20 cellular contexts compared by ENCODE assay signal in the genomic region with DNA sequence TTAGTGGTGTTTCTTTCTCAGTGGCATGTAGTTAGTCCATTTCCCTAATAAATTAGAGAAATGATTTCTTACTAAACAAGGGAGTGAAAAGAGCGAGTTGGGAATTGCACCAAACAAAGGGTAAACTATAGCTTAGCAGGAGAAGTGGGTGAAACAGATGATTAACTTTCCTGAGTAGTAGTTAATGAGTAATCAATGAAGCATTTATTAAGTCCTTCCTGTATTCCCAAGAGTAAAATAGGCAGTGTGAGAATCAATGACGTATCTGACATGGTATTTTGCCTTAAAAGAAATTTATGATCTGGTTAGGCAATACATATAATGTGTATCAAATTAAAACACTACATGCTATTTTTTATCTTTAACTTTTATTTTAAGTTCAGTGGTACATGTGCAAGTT.
DNase-seq lines count a peak whose midpoint lies in the region; ATAC-seq, FAIRE-seq and TF ChIP-seq lines count a peak whose summit lies in the region.
"Had no signal": no experiment of that assay in that cellular context is flagged by ENCODE, and none has a peak within 500 bp of the region (broad histone marks: within the 10 kb centered on the region; RNA-seq: fewer than 3 reads in every experiment).

No MANE protein-coding gene starts in this region.

- peaks cover 2% of the 10 kb centered on the region for H3K27me3 Mint-ChIP-seq in activated CD4-positive, alpha-beta T cell treated with anti-CD3 and anti-CD28 coated beads, Interleukin-2, amount 10 ng/mL, durations not matched to agents 24 days and 14 days

- no peaks in the 10 kb centered on the region for H3K9me3 Mint-ChIP-seq in activated CD4-positive, alpha-beta T cell treated with anti-CD3 and anti-CD28 coated beads, Interleukin-2, amount 10 ng/mL, durations not matched to agents 24 days and 14 days

- TF ChIP-seq CTCF in RWPE2 (IDR thresholded peaks at IDR 0.05; ENCODE audit: poor library complexity, severe bottlenecking) = no peak
- TF ChIP-seq CTCF in keratinocyte (optimal IDR thresholded peaks at IDR 0.05 in 1 of 3, IDR thresholded peaks at IDR 0.05 in 1 of 3, conservative IDR thresholded peaks at IDR 0.05 in 1 of 3; ENCODE audit: extremely low read depth in 1 of 3, insufficient read depth in 2 of 3, low read length in 3 of 3) = no peak

- H3K9ac ChIP-seq in keratinocyte (ENCODE audit: control insufficient read depth, extremely low read depth, insufficient read depth, low read length) = no peak overlapping the region

- DNase-seq in ELR (ENCODE audit: low read depth) = peak; percentile 42
- no peak for DNase-seq in RWPE2 (ENCODE audit: low spot score)
- DNase-seq in keratinocyte (ENCODE audit: low read depth, low spot score) = peak; percentile 56
- peak; percentile 54 for DNase-seq in small intestine
- no peak for DNase-seq in activated CD4-positive, alpha-beta T cell treated with anti-CD3 and anti-CD28 coated beads, Interleukin-2, amount 10 ng/mL, durations not matched to agents 24 days and 14 days
- DNase-seq in NOMO-1 treated with DMSO at 0.1 percent for 48 hours (lab: John Stamatoyannopoulos, UW; ENCODE audit: unreplicated experiment) = no peak
- DNase-seq: C1 segment of cervical spinal cord; CD8-positive, alpha-beta memory T cell; DMS79 treated with DMSO at 0.1 percent for 48 hours; GDM1; GOT3; KBM-7; NCI-H1105 treated with DMSO at 0.1 percent for 48 hours; NCI-H1694 treated with DMSO at 0.1 percent for 48 hours; NCI-H510A treated with DMSO at 0.1 percent for 48 hours; NCI-H774; OCI-M1; SIG-M5 had no signal

- H2AFZ ChIP-seq in keratinocyte (ENCODE audit: control insufficient read depth, low read length) = peak overlapping the region; percentile 70

- H3K79me2 ChIP-seq in keratinocyte (ENCODE audit: control insufficient read depth, insufficient read depth, low read length) = no peaks in the 10 kb centered on the region

- no peaks in the 10 kb centered on the region for H4K20me1 ChIP-seq in keratinocyte (ENCODE audit: control insufficient read depth, extremely low read depth, insufficient read depth, low read length)

- intact Hi-C loops in activated CD4-positive, alpha-beta T cell treated with anti-CD3 and anti-CD28 coated beads, Interleukin-2, amount 10 ng/mL, durations not matched to agents 24 days and 14 days (cut with micrococcal nuclease) = no loop called here

- H3K36me3 ChIP-seq in RWPE2 (ENCODE audit: low read depth) (no peaks in the 10 kb centered on the region), keratinocyte (ENCODE audit: control insufficient read depth in 2 of 2, extremely low read depth in 1 of 2, insufficient read depth in 2 of 2, low read length in 2 of 2) (no peaks in the 10 kb centered on the region), small intestine (ENCODE audit: control insufficient read depth in 2 of 2, insufficient read depth in 2 of 2, low read length in 2 of 2) (no peaks in the 10 kb centered on the region)

- H3K4me1 Mint-ChIP-seq in activated CD4-positive, alpha-beta T cell treated with anti-CD3 and anti-CD28 coated beads, Interleukin-2, amount 10 ng/mL, durations not matched to agents 24 days and 14 days = no peaks in the 10 kb centered on the region
- H3K4me1 Mint-ChIP-seq: CD8-positive, alpha-beta memory T cell had no signal

- H3K9me3 ChIP-seq in RWPE2 (ENCODE audit: severe bottlenecking) = no peaks in the 10 kb centered on the region
- H3K9me3 ChIP-seq in keratinocyte (ENCODE audit: control insufficient read depth, low read depth, low read length) = no peaks in the 10 kb centered on the region
- H3K9me3 ChIP-seq in small intestine (ENCODE audit: control insufficient read depth, low read depth) = no peaks in the 10 kb centered on the region

- 37 to 64% (median 60%) methylated on average over 2 of the region's 2 CpGs for WGBS in small intestine, 3 donors

- peak; percentile 82 for ATAC-seq in RWPE2 (ENCODE audit: low read depth)
- ATAC-seq in GM21528 (IDR thresholded peaks at IDR 0.05; ENCODE audit: low FRiP score, unreplicated experiment) = no peak

- H3K4me3 Mint-ChIP-seq in activated CD4-positive, alpha-beta T cell treated with anti-CD3 and anti-CD28 coated beads, Interleukin-2, amount 10 ng/mL, durations not matched to agents 24 days and 14 days = no peak overlapping the region
- H3K4me3 Mint-ChIP-seq: CD8-positive, alpha-beta memory T cell had no signal

- H3K9me1 ChIP-seq in keratinocyte (ENCODE audit: control insufficient read depth, extremely low read depth, insufficient read depth, low read length) = no peaks in the 10 kb centered on the region

- no peaks in the 10 kb centered on the region for H3K27me3 ChIP-seq in RWPE2 (ENCODE audit: insufficient read depth, poor library complexity, severe bottlenecking)
- no peaks in the 10 kb centered on the region for H3K27me3 ChIP-seq in keratinocyte (ENCODE audit: control insufficient read depth, extremely low read depth, insufficient read depth, low read length)
- H3K27me3 ChIP-seq in small intestine (ENCODE audit: control insufficient read depth in 2 of 2, insufficient read depth in 2 of 2, low read length in 2 of 2) = no peaks in the 10 kb centered on the region

- no peak overlapping the region for H3K27ac Mint-ChIP-seq in activated CD4-positive, alpha-beta T cell treated with anti-CD3 and anti-CD28 coated beads, Interleukin-2, amount 10 ng/mL, durations not matched to agents 24 days and 14 days
- H3K27ac Mint-ChIP-seq: CD8-positive, alpha-beta memory T cell had no signal

- H3K4me1 ChIP-seq in RWPE2 (ENCODE audit: insufficient read depth, poor library complexity, severe bottlenecking) (peaks cover 29% of the 10 kb centered on the region), keratinocyte (ENCODE audit: control insufficient read depth, extremely low read depth, insufficient read depth, low read length) (peaks cover 20% of the 10 kb centered on the region), small intestine (ENCODE audit: control insufficient read depth in 2 of 2, insufficient read depth in 1 of 2, low read depth in 1 of 2, low read length in 1 of 2) (peaks cover 2% of the 10 kb centered on the region in 2 donors)

- no peak overlapping the region for H3K4me3 ChIP-seq in RWPE2 (ENCODE audit: severe bottlenecking)
- H3K4me3 ChIP-seq in keratinocyte (ENCODE audit: control insufficient read depth in 2 of 3, extremely low read depth in 1 of 3, insufficient read depth in 2 of 3, low read depth in 1 of 3, low read length in 3 of 3) = peak overlapping the region in 1 of 3 experiments; percentile 18
- no peak overlapping the region for H3K4me3 ChIP-seq in small intestine (ENCODE audit: low read depth in 1 of 2, low read length in 2 of 2)

- dilution Hi-C loops in keratinocyte (cut with MboI; ENCODE audit: extremely low pct_ligation_motif_present, low sequenced_read_pairs) = no loop called here

- H3K27ac ChIP-seq in RWPE2 (ENCODE audit: poor library complexity, severe bottlenecking) (peak overlapping the region; percentile 67), keratinocyte (ENCODE audit: control insufficient read depth, insufficient read depth, low read length) (peak overlapping the region; percentile 74), small intestine (ENCODE audit: low read depth in 1 of 2, low read length in 1 of 2) (no peak overlapping the region)

- no peaks in the 10 kb centered on the region for H3K36me3 Mint-ChIP-seq in activated CD4-positive, alpha-beta T cell treated with anti-CD3 and anti-CD28 coated beads, Interleukin-2, amount 10 ng/mL, durations not matched to agents 24 days and 14 days (ENCODE audit: low read depth)
- H3K36me3 Mint-ChIP-seq: CD8-positive, alpha-beta memory T cell had no signal

- FAIRE-seq in keratinocyte (lab: Jason Lieb, UNC) (no peak), small intestine (lab: Jason Lieb, UNC) (no peak)
- FAIRE-seq: D721Med had no signal

- peak overlapping the region; percentile 54 for H3K4me2 ChIP-seq in keratinocyte (ENCODE audit: control insufficient read depth, extremely low read depth, insufficient read depth, low read depth, low read length)

Comparison
In these comparisons a context has a peak if more than half of its experiments do, and no peak if none do; other contexts are left out.
1. DNase-seq: peak in ELR (single experiment), keratinocyte (single experiment) and small intestine (single experiment); none in RWPE2 (single experiment), activated CD4-positive, alpha-beta T cell treated with anti-CD3 and anti-CD28 coated beads, Interleukin-2, amount 10 ng/mL, durations not matched to agents 24 days and 14 days (single experiment) and NOMO-1 treated with DMSO at 0.1 percent for 48 hours (single experiment).
2. H3K27ac ChIP-seq: peak in RWPE2 (single experiment) and keratinocyte (single experiment); none in small intestine (0 of 2).